18 cellular contexts compared by ENCODE assay signal in the genomic region with DNA sequence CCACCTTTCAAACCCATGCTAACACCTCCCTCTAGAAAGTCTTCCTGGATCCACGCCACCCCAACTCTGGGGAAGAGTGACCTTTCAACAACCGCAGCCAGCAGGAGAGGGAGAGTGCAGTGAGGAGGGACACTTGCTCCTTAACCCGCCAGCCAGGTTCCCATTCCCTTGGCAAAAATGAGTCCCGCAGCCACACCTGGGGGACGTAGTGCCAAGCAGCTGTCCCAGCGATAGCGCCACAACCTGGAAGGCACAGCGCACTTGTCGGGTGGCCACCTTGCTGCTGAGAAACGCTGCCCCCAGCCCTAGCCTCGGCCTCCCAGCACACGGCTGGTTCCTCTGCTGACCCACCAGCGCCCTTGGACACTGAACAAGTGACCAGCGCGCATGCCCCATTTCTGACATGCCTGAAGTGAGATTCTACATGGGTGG.
DNase-seq lines count a peak whose midpoint lies in the region; ATAC-seq and TF ChIP-seq lines count a peak whose summit lies in the region.
"Had no signal": no experiment of that assay in that cellular context is flagged by ENCODE, and none has a peak within 500 bp of the region (broad histone marks: within the 10 kb centered on the region; RNA-seq: fewer than 3 reads in every experiment).

No MANE protein-coding gene starts in this region.

- CTCF ChIA-PET in activated CD8-positive, alpha-beta memory T cell treated with anti-CD3 and anti-CD28 coated beads, Interleukin-2, amount 10 ng/mL, durations not matched to agents 7 days and 5 days (lab: Charles Lee) = interaction anchor here (1.3 to 5.6 kb wide), 2 partner anchors 13 to 318 kb away, joined by 3 to 40 read pairs; no protein-coding TSS in a partner anchor
- CTCF ChIA-PET in CD4-positive, alpha-beta T cell (lab: Charles Lee) = interaction anchor here (1.7 to 2.4 kb wide), 2 partner anchors 11 to 13 kb away, joined by 8 to 10 read pairs; no protein-coding TSS in a partner anchor

- no peaks in the 10 kb centered on the region for H3K9me3 Mint-ChIP-seq in activated CD8-positive, alpha-beta memory T cell treated with anti-CD3 and anti-CD28 coated beads, Interleukin-2, amount 10 ng/mL, durations not matched to agents 7 days and 5 days (ENCODE audit: low read depth)
- H3K9me3 Mint-ChIP-seq in CD4-positive, alpha-beta T cell = no peaks in the 10 kb centered on the region
- H3K9me3 Mint-ChIP-seq in activated naive CD8-positive, alpha-beta T cell treated with anti-CD3 and anti-CD28 coated beads, Interleukin-2, amount 10 ng/mL, durations not matched to agents 7 days and 5 days = peaks cover 3% of the 10 kb centered on the region
- H3K9me3 Mint-ChIP-seq: IgD-negative memory B cell; stimulated activated naive CD8-positive, alpha-beta T cell treated with anti-CD3 and anti-CD28 coated beads, Interleukin-15, Interleukin-2, amounts not matched to agents 100 ng/mL and 50 ng/mL, for 24 hours had no signal

- no peak for ATAC-seq in activated CD8-positive, alpha-beta memory T cell treated with anti-CD3 and anti-CD28 coated beads, Interleukin-2, amount 10 ng/mL, durations not matched to agents 7 days and 5 days
- no peak for ATAC-seq in CD4-positive, alpha-beta T cell (ENCODE audit: poor library complexity)
- no peak for ATAC-seq in activated naive CD8-positive, alpha-beta T cell treated with anti-CD3 and anti-CD28 coated beads, Interleukin-2, amount 10 ng/mL, durations not matched to agents 7 days and 5 days (ENCODE audit: low read depth)
- no peak for ATAC-seq in sciatic nerve
- ATAC-seq: Panc1, SK-N-SH treated with all-trans-retinoic acid at 6 μM for 48 hours had no signal

- no peaks in the 10 kb centered on the region for H3K27me3 ChIP-seq in CD4-positive, alpha-beta T cell (ENCODE audit: control insufficient read depth, insufficient read depth, low read length)

- H3K27me3 Mint-ChIP-seq in activated CD8-positive, alpha-beta memory T cell treated with anti-CD3 and anti-CD28 coated beads, Interleukin-2, amount 10 ng/mL, durations not matched to agents 7 days and 5 days = peaks cover 39% of the 10 kb centered on the region
- H3K27me3 Mint-ChIP-seq in CD4-positive, alpha-beta T cell = no peaks in the 10 kb centered on the region
- H3K27me3 Mint-ChIP-seq in activated naive CD8-positive, alpha-beta T cell treated with anti-CD3 and anti-CD28 coated beads, Interleukin-2, amount 10 ng/mL, durations not matched to agents 7 days and 5 days = peaks cover 8% of the 10 kb centered on the region
- H3K27me3 Mint-ChIP-seq: stimulated activated naive CD8-positive, alpha-beta T cell treated with anti-CD3 and anti-CD28 coated beads, Interleukin-15, Interleukin-2, amounts not matched to agents 100 ng/mL and 50 ng/mL, for 24 hours had no signal

- peak overlapping the region; percentile 52 for H3K27ac Mint-ChIP-seq in activated CD8-positive, alpha-beta memory T cell treated with anti-CD3 and anti-CD28 coated beads, Interleukin-2, amount 10 ng/mL, durations not matched to agents 7 days and 5 days
- peak overlapping the region; percentile 97 for H3K27ac Mint-ChIP-seq in CD4-positive, alpha-beta T cell
- H3K27ac Mint-ChIP-seq in activated naive CD8-positive, alpha-beta T cell treated with anti-CD3 and anti-CD28 coated beads, Interleukin-2, amount 10 ng/mL, durations not matched to agents 7 days and 5 days = peak overlapping the region; percentile 52
- H3K27ac Mint-ChIP-seq: IgD-negative memory B cell; stimulated activated naive CD8-positive, alpha-beta T cell treated with anti-CD3 and anti-CD28 coated beads, Interleukin-15, Interleukin-2, amounts not matched to agents 100 ng/mL and 50 ng/mL, for 24 hours had no signal

- peaks cover 33% of the 10 kb centered on the region for H3K4me1 Mint-ChIP-seq in activated CD8-positive, alpha-beta memory T cell treated with anti-CD3 and anti-CD28 coated beads, Interleukin-2, amount 10 ng/mL, durations not matched to agents 7 days and 5 days
- H3K4me1 Mint-ChIP-seq in CD4-positive, alpha-beta T cell (ENCODE audit: low read depth) = peaks cover 57% of the 10 kb centered on the region
- H3K4me1 Mint-ChIP-seq in activated naive CD8-positive, alpha-beta T cell treated with anti-CD3 and anti-CD28 coated beads, Interleukin-2, amount 10 ng/mL, durations not matched to agents 7 days and 5 days = peaks cover 48% of the 10 kb centered on the region

- H3K27ac ChIP-seq in CD4-positive, alpha-beta T cell (ENCODE audit: low read depth, low read length) = peak overlapping the region; percentile 97
- H3K27ac ChIP-seq: A549 had no signal

- no peak for DNase-seq in activated CD8-positive, alpha-beta memory T cell treated with anti-CD3 and anti-CD28 coated beads, Interleukin-2, amount 10 ng/mL, durations not matched to agents 7 days and 5 days
- DNase-seq in activated CD8-positive, alpha-beta memory T cell treated with anti-CD3 and anti-CD28 coated beads for 24 hours = no peak
- DNase-seq in CD4-positive, alpha-beta T cell = no peak
- DNase-seq in activated naive CD8-positive, alpha-beta T cell treated with anti-CD3 and anti-CD28 coated beads, Interleukin-2, amount 10 ng/mL, durations not matched to agents 7 days and 5 days = peak; percentile 31
- DNase-seq in sciatic nerve (ENCODE audit: low spot score) (peak; percentile 38), epidermal melanocyte (ENCODE audit: insufficient read length, low spot score) (no peak), NCI-H82 (lab: John Stamatoyannopoulos, UW) (no peak), DMS114 treated with DMSO at 0.1 percent for 48 hours (lab: John Stamatoyannopoulos, UW; ENCODE audit: unreplicated experiment) (no peak)
- DNase-seq: C1 segment of cervical spinal cord, DMS153, glutamatergic neuron, GOT3, NCI-H1694 had no signal

- intact Hi-C loops in CD4-positive, alpha-beta T cell (cut with DNase I, micrococcal nuclease) = loop anchor here in 1 of 2 experiments (5.0 kb wide), 1 partner anchor 115 kb away; no protein-coding TSS in a partner anchor
- intact Hi-C loops in sciatic nerve (cut with DNase I) = no loop called here

- no peak overlapping the region for H3K4me3 Mint-ChIP-seq in activated CD8-positive, alpha-beta memory T cell treated with anti-CD3 and anti-CD28 coated beads, Interleukin-2, amount 10 ng/mL, durations not matched to agents 7 days and 5 days
- H3K4me3 Mint-ChIP-seq in CD4-positive, alpha-beta T cell = no peak overlapping the region
- peak overlapping the region; percentile 86 for H3K4me3 Mint-ChIP-seq in activated naive CD8-positive, alpha-beta T cell treated with anti-CD3 and anti-CD28 coated beads, Interleukin-2, amount 10 ng/mL, durations not matched to agents 7 days and 5 days

- TF ChIP-seq CTCF in CD4-positive, alpha-beta T cell (IDR thresholded peaks at IDR 0.05) = no peak

- no peaks in the 10 kb centered on the region for H3K9me3 ChIP-seq in CD4-positive, alpha-beta T cell (ENCODE audit: control insufficient read depth, low read length)
- H3K9me3 ChIP-seq: A549 had no signal

- H3K36me3 Mint-ChIP-seq in activated CD8-positive, alpha-beta memory T cell treated with anti-CD3 and anti-CD28 coated beads, Interleukin-2, amount 10 ng/mL, durations not matched to agents 7 days and 5 days = no peaks in the 10 kb centered on the region
- no peaks in the 10 kb centered on the region for H3K36me3 Mint-ChIP-seq in CD4-positive, alpha-beta T cell (ENCODE audit: low read depth)
- no peaks in the 10 kb centered on the region for H3K36me3 Mint-ChIP-seq in activated naive CD8-positive, alpha-beta T cell treated with anti-CD3 and anti-CD28 coated beads, Interleukin-2, amount 10 ng/mL, durations not matched to agents 7 days and 5 days

- POLR2A ChIA-PET in CD4-positive, alpha-beta T cell (lab: Charles Lee) = no interaction called here
- POLR2A ChIA-PET in activated naive CD8-positive, alpha-beta T cell treated with anti-CD3 and anti-CD28 coated beads, Interleukin-2, amount 10 ng/mL, durations not matched to agents 7 days and 5 days (lab: Charles Lee) = no interaction called here

Comparison
In these comparisons a context has a peak if more than half of its experiments do, and no peak if none do; other contexts are left out.
1. DNase-seq: peak in activated naive CD8-positive, alpha-beta T cell treated with anti-CD3 and anti-CD28 coated beads, Interleukin-2, amount 10 ng/mL, durations not matched to agents 7 days and 5 days (single experiment) and sciatic nerve (single experiment); none in activated CD8-positive, alpha-beta memory T cell treated with anti-CD3 and anti-CD28 coated beads, Interleukin-2, amount 10 ng/mL, durations not matched to agents 7 days and 5 days (single experiment), activated CD8-positive, alpha-beta memory T cell treated with anti-CD3 and anti-CD28 coated beads for 24 hours (single experiment), CD4-positive, alpha-beta T cell (0 of 10), epidermal melanocyte (single experiment), NCI-H82 (single experiment) and DMS114 treated with DMSO at 0.1 percent for 48 hours (single experiment).
2. Peak in every context shown above with its lines, with median percentiles within 50 percentile points of each other: H3K27ac Mint-ChIP-seq.